ENCODE assay signal across 8 cellular contexts in genomic region chr1:153749408-153750005, GRCh38. TPM values are rescaled to one million over a fixed set of nuclear protein-coding genes. Genes with fewer than 3 reads are reported as not detected.
DNase-seq lines count a peak whose midpoint lies in the region; ATAC-seq and TF ChIP-seq lines count a peak whose summit lies in the region.

No MANE protein-coding gene starts in this region.

- H3K27ac ChIP-seq in IMR-90 (ENCODE audit: insufficient read depth, low read length) (no peak overlapping the region), OCI-LY3 (ENCODE audit: low read length) (no peak overlapping the region)

- no peak overlapping the region for H2BK120ac ChIP-seq in IMR-90 (ENCODE audit: low read depth, low read length)

- H3K4me2 ChIP-seq in IMR-90 (ENCODE audit: low read depth, low read length), result no peak overlapping the region
- H3K4me2 ChIP-seq in OCI-LY3 (ENCODE audit: low read length), result no peak overlapping the region

- no peak overlapping the region for H3K56ac ChIP-seq in IMR-90 (ENCODE audit: extremely low read depth, insufficient read depth, low read length)

- no peak overlapping the region for H3K23ac ChIP-seq in IMR-90 (ENCODE audit: low read depth, low read length)

- no peak overlapping the region for H4K8ac ChIP-seq in IMR-90 (ENCODE audit: low read depth in 2 of 2, low read length in 2 of 2)

- H2BK15ac ChIP-seq in IMR-90 (ENCODE audit: low read depth, low read length), result no peak overlapping the region

- peaks cover 17% of the 10 kb centered on the region for H3K36me3 Mint-ChIP-seq in natural killer cell
- H3K36me3 Mint-ChIP-seq in stimulated activated effector memory CD8-positive, alpha-beta T cell treated with anti-CD3 and anti-CD28 coated beads, Interleukin-12 subunit alpha, Interleukin-12 subunit beta, amount 100 ng/mL, for 72 hours, result peaks cover 94% of the 10 kb centered on the region

- H3K14ac ChIP-seq in IMR-90 (replicated peaks; ENCODE audit: low read depth, low read length), result no peak overlapping the region

- no peak overlapping the region for H4K5ac ChIP-seq in IMR-90 (ENCODE audit: low read depth, low read length)

- H3K9me3 ChIP-seq in IMR-90 (ENCODE audit: control insufficient read depth, insufficient read depth, low read length) (no peaks in the 10 kb centered on the region), OCI-LY3 (ENCODE audit: insufficient read depth, low read length) (no peaks in the 10 kb centered on the region)

- H3K4me3 Mint-ChIP-seq in natural killer cell, result no peak overlapping the region
- no peak overlapping the region for H3K4me3 Mint-ChIP-seq in stimulated activated effector memory CD8-positive, alpha-beta T cell treated with anti-CD3 and anti-CD28 coated beads, Interleukin-12 subunit alpha, Interleukin-12 subunit beta, amount 100 ng/mL, for 72 hours

- H3K27ac Mint-ChIP-seq in natural killer cell, result peak overlapping the region in 1 of 2 donors; percentile 23
- H3K27ac Mint-ChIP-seq in stimulated activated effector memory CD8-positive, alpha-beta T cell treated with anti-CD3 and anti-CD28 coated beads, Interleukin-12 subunit alpha, Interleukin-12 subunit beta, amount 100 ng/mL, for 72 hours, result no peak overlapping the region

- no peak overlapping the region for H2BK20ac ChIP-seq in IMR-90 (ENCODE audit: low read depth, low read length)

- 33% methylated on average over 3 of the region's 6 CpGs; no CpG with 5 or more reads in 1 of the 2 experiments for WGBS in IMR-90 (ENCODE audit: extremely low coverage in 2 of 2, insufficient read length in 1 of 2), 2 experiments

- TF ChIP-seq RAD21 in IMR-90 (IDR thresholded peaks at IDR 0.05; ENCODE audit: low read length), result peak; percentile 91

- in situ Hi-C loops in IMR-90 (cut with MboI; ENCODE audit: low sequenced_read_pairs), result loop anchor here (5.0 kb wide), 2 partner anchors 72 to 242 kb away; partner anchors contain the start of gene NPR1

- no peak overlapping the region for H3K18ac ChIP-seq in IMR-90 (ENCODE audit: low read depth, low read length)

- H4K20me1 ChIP-seq in IMR-90 (ENCODE audit: insufficient read depth, low read length), result no peaks in the 10 kb centered on the region
- H4K20me1 ChIP-seq in OCI-LY3 (ENCODE audit: insufficient read depth, low read length), result 0 out of 2 replicates have a peak, but pooled peaks cover under 1% of the 10 kb centered on the region

- no TSS peak for BruUV-seq in IMR-90 (replicated peaks; lab: Mats Ljungman, UMichigan)

- no peaks in the 10 kb centered on the region for H3K27me3 ChIP-seq in IMR-90 (ENCODE audit: control insufficient read depth, insufficient read depth, low read length)
- H3K27me3 ChIP-seq in OCI-LY3 (ENCODE audit: low read depth, low read length), result no peaks in the 10 kb centered on the region

- no peaks in the 10 kb centered on the region for H3K79me2 ChIP-seq in OCI-LY3 (ENCODE audit: low read length)

- H3K79me1 ChIP-seq in IMR-90 (ENCODE audit: low read depth in 1 of 2, low read length in 2 of 2), result peaks cover 1% of the 10 kb centered on the region in 2 experiments

- H2BK5ac ChIP-seq in IMR-90 (ENCODE audit: low read depth, low read length, poor library complexity, severe bottlenecking), result no peak overlapping the region

- POLR2A ChIA-PET in IMR-90 (lab: Charles Lee; ENCODE audit: unreplicated experiment), result no interaction called here

- intact Hi-C loops in IMR-90 (cut with micrococcal nuclease), result loop anchor here (1.0 kb wide), 5 partner anchors 72 to 397 kb away; no protein-coding TSS in a partner anchor
- intact Hi-C loops in natural killer cell (cut with micrococcal nuclease), result loop anchor here (1.0 kb wide), 2 partner anchors 72 to 238 kb away; no protein-coding TSS in a partner anchor

- TF ChIP-seq POLR2A in IMR-90 (IDR thresholded peaks at IDR 0.05; ENCODE audit: low read depth, low read length), result no peak

- CTCF ChIA-PET in IMR-90 (lab: Yijun Ruan, JAX), result interaction anchor here (0.7 to 1.5 kb wide), 2 partner anchors 52 to 84 kb away, joined by 3 read pairs; no protein-coding TSS in a partner anchor

- H3K4me3 ChIP-seq in IMR-90 (ENCODE audit: insufficient read depth, low read depth, low read length), result no peak overlapping the region
- H3K4me3 ChIP-seq in OCI-LY3 (ENCODE audit: low read length), result no peak overlapping the region

- H3K9me1 ChIP-seq in IMR-90 (ENCODE audit: insufficient read depth, low read length), result no peaks in the 10 kb centered on the region

- dilution Hi-C loops in IMR-90 (cut with HindIII; ENCODE audit: low sequenced_read_pairs, unreplicated experiment), result no loop called here

- ATAC-seq in IMR-90 (ENCODE audit: low read depth) (peak; percentile 100), esophagus mucosa (peak; percentile 97), natural killer cell (peak; percentile 100)
- ATAC-seq in stimulated activated effector memory CD8-positive, alpha-beta T cell treated with anti-CD3 and anti-CD28 coated beads, Interleukin-12 subunit alpha, Interleukin-12 subunit beta, amount 100 ng/mL, for 72 hours, result peak; percentile 99

- H3K4ac ChIP-seq in IMR-90 (ENCODE audit: low read depth, low read length), result no peak overlapping the region

- DNase-seq in CD1c-positive myeloid dendritic cell (ENCODE audit: extremely low spot score) (peak; percentile 91), GM20000 (ENCODE audit: low spot score) (peak; percentile 80), IMR-90 (peak; percentile 80), natural killer cell (peak; percentile 66)
- DNase-seq in activated CD8-positive, alpha-beta memory T cell treated with anti-CD3 and anti-CD28 coated beads, Interleukin-2, amount 50 U/mL, for 48 hours, result peak; percentile 85
- DNase-seq in stimulated activated effector memory CD8-positive, alpha-beta T cell treated with anti-CD3 and anti-CD28 coated beads, Interleukin-12 subunit alpha, Interleukin-12 subunit beta, amount 100 ng/mL, for 72 hours (ENCODE audit: low spot score in 2 of 2), result peak; percentile 70 to 85

- H2AFZ ChIP-seq in IMR-90 (replicated peaks; ENCODE audit: low read length, poor library complexity) (peak overlapping the region; percentile 69), OCI-LY3 (ENCODE audit: low read depth, low read length) (no peak overlapping the region)

- no peak overlapping the region for H4K91ac ChIP-seq in IMR-90 (ENCODE audit: insufficient read depth, low read depth, low read length)

- peak; percentile 90 for TF ChIP-seq CTCF in GM20000 (IDR thresholded peaks at IDR 0.05; ENCODE audit: extremely low read depth, missing control alignments)
- peak; percentile 97 for TF ChIP-seq CTCF in IMR-90 (conservative IDR thresholded peaks at IDR 0.05; ENCODE audit: low read depth, low read length)
- peak; percentile 98 for TF ChIP-seq CTCF in OCI-LY3 (IDR thresholded peaks at IDR 0.05; ENCODE audit: low read depth, low read length)
- TF ChIP-seq CTCF in natural killer cell (IDR thresholded peaks at IDR 0.05), result peak; percentile 86

- H3K36me3 ChIP-seq in IMR-90 (ENCODE audit: control insufficient read depth, insufficient read depth, low read length), result peaks cover 35% of the 10 kb centered on the region
- H3K36me3 ChIP-seq in OCI-LY3 (replicated peaks; ENCODE audit: low read depth, low read length), result peaks cover 69% of the 10 kb centered on the region

- H3K9me3 Mint-ChIP-seq in natural killer cell, result no peaks in the 10 kb centered on the region
- no peaks in the 10 kb centered on the region for H3K9me3 Mint-ChIP-seq in stimulated activated effector memory CD8-positive, alpha-beta T cell treated with anti-CD3 and anti-CD28 coated beads, Interleukin-12 subunit alpha, Interleukin-12 subunit beta, amount 100 ng/mL, for 72 hours

- peak overlapping the region; percentile 33 for H2AK9ac ChIP-seq in IMR-90 (replicated peaks; ENCODE audit: low read depth, low read length, poor library complexity)

- H3K9ac ChIP-seq in IMR-90 (ENCODE audit: low read depth, low read length) (no peak overlapping the region), OCI-LY3 (ENCODE audit: low read length) (no peak overlapping the region)

- H3K4me1 ChIP-seq in IMR-90 (ENCODE audit: control insufficient read depth, insufficient read depth, low read length) (peaks cover 2% of the 10 kb centered on the region), OCI-LY3 (ENCODE audit: low read length) (peaks cover 9% of the 10 kb centered on the region)

- H2AK5ac ChIP-seq in IMR-90 (ENCODE audit: low read depth, low read length), result no peak overlapping the region

- H3K27me3 Mint-ChIP-seq in natural killer cell (ENCODE audit: low read depth in 2 of 2), result no peaks in the 10 kb centered on the region

- H3K4me1 Mint-ChIP-seq in natural killer cell, result peaks cover 6 to 7% of the 10 kb centered on the region in 2 donors
- H3K4me1 Mint-ChIP-seq in stimulated activated effector memory CD8-positive, alpha-beta T cell treated with anti-CD3 and anti-CD28 coated beads, Interleukin-12 subunit alpha, Interleukin-12 subunit beta, amount 100 ng/mL, for 72 hours, result peaks cover 7% of the 10 kb centered on the region

TF ChIP-seq in IMR-90, 13 proteins besides CTCF, POLR2A, EP300 and RAD21:
- TF ChIP-seq MAZ (IDR thresholded peaks at IDR 0.05; ENCODE audit: borderline replicate concordance, low read depth, low read length), result no peak
- TF ChIP-seq CEBPB (IDR thresholded peaks at IDR 0.05; ENCODE audit: low read depth, low read length), result no peak
- peak; percentile 92 for TF ChIP-seq BHLHE40 (IDR thresholded peaks at IDR 0.05; ENCODE audit: low read depth, low read length)
- TF ChIP-seq SMC3 (IDR thresholded peaks at IDR 0.05; ENCODE audit: low read depth, low read length), result peak; percentile 92

RNA-seq across cellular contexts. Expression of gene INTS3, which starts 21.7 kb away (rescaled TPM):
- 28.1 and 33.5 TPM in 2 replicates for total RNA-seq in IMR-90 (2012; rRNA removed)
- polyA plus RNA-seq in IMR-90 (2012; rRNA removed), result 53.9 and 59.4 TPM in 2 replicates
- 27.3 and 29.3 TPM in 2 replicates for polyA plus RNA-seq in IMR-90 (2012; cell fraction: cytosol; rRNA removed)
- 367 and 440 TPM in 2 replicates for polyA plus RNA-seq in IMR-90 (2012; cell fraction: nucleus; rRNA removed; ENCODE audit: low replicate concordance)
- total RNA-seq in esophagus mucosa, result 22.5 TPM
- total RNA-seq in natural killer cell, result 10 to 100 TPM; 44.3 to 55.3 (median 44.5) TPM

RNA-seq across cellular contexts. Expression of gene SLC27A3, which starts 25.7 kb away (rescaled TPM):
- total RNA-seq in IMR-90 (2012; rRNA removed) (1.9 and 3.2 TPM in 2 replicates), esophagus mucosa (16.1 TPM), natural killer cell (100 to 1,000 TPM in 1 of 3 donors, 10 to 100 TPM in 2; 65.3 to 107 (median 89.8) TPM)
- 9.3 and 9.6 TPM in 2 replicates for polyA plus RNA-seq in IMR-90 (2012; rRNA removed)
- 5.9 and 6.6 TPM in 2 replicates for polyA plus RNA-seq in IMR-90 (2012; cell fraction: cytosol; rRNA removed)
- 30.7 and 38.8 TPM in 2 replicates for polyA plus RNA-seq in IMR-90 (2012; cell fraction: nucleus; rRNA removed; ENCODE audit: low replicate concordance)
